Comparison of ENCODE assay signal across 2 cellular contexts in the genomic region with DNA sequence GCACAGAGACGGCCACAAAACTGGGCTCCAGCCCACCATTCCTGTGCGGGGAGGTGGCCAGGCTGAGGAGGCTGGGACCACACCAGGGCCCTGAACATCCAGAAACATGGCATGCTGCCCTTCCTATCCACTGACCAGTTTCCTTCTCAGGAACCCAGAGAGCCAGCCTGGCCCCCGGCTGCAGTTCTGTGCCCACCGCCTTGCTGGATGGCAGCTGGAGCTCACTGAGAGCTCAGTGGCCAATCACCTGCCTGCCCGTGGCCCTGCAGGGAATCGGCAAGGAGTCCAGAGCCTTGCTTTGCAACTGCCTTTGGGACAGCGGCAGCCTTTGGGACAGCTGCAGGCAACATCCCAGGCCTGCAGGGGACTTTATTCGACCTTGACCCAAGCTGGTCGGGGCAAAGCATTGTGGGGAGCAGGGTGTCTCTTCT.
TF ChIP-seq lines count a peak whose summit lies in the region.

No MANE protein-coding gene starts in this region.

TF ChIP-seq in WTC11, 78 proteins besides CTCF, POLR2A, EP300 and RAD21:
- peak; percentile 59 for TF ChIP-seq PRDM15 (CRISPR knock-in tag; IDR thresholded peaks at IDR 0.05)
- TF ChIP-seq, protein P1, sequence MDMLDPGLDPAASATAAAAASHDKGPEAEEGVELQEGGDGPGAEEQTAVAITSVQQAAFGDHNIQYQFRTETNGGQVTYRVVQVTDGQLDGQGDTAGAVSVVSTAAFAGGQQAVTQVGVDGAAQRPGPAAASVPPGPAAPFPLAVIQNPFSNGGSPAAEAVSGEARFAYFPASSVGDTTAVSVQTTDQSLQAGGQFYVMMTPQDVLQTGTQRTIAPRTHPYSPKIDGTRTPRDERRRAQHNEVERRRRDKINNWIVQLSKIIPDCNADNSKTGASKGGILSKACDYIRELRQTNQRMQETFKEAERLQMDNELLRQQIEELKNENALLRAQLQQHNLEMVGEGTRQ (CRISPR knock-in tag; IDR thresholded peaks at IDR 0.05), result no peak

TF ChIP-seq in HepG2, 621 proteins besides CTCF, POLR2A, EP300 and RAD21:
- peak; percentile 48; the same call in 1 of the 2 replicates for TF ChIP-seq NR2F6 (IDR thresholded peaks at IDR 0.05)
- peak; percentile 25; the same call in 1 of the 2 replicates for TF ChIP-seq NR2F6 (CRISPR knock-in tag; IDR thresholded peaks at IDR 0.05)
- TF ChIP-seq ZNF607 (CRISPR knock-in tag; IDR thresholded peaks at IDR 0.05; ENCODE audit: borderline replicate concordance), result no peak
- no peak for TF ChIP-seq ZNF567 (CRISPR knock-in tag; IDR thresholded peaks at IDR 0.05; ENCODE audit: borderline replicate concordance)
- TF ChIP-seq PRDM15 (CRISPR knock-in tag; IDR thresholded peaks at IDR 0.05), result peak; percentile 64; the same call in 1 of the 2 replicates
